ENCODE assay signal across 8 cellular contexts in the genomic region with DNA sequence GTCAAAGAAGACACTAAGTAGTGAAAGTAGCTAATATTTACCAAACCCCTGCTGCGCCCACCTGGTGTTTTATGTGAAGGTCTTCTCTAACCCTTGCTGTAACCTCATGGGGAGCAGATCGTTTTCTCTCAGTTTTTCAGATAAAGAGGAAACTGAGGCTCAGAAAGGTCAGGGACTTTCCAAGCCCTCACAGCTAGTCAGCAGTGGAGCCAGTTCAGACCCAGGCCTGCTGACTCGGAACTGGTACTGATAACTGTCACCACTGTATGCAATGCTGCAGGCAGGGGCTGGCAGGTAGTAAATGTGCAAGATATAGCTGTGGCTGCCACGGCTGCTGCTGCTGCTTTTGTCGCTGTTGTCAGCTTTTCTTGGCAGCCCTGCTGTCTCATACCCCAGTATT.
DNase-seq lines count a peak whose midpoint lies in the region; ATAC-seq and TF ChIP-seq lines count a peak whose summit lies in the region.

No MANE protein-coding gene starts in this region.

- H3K27me3 ChIP-seq in colonic mucosa = no peaks in the 10 kb centered on the region

- H3K36me3 ChIP-seq in colonic mucosa = no peaks in the 10 kb centered on the region

- no peaks in the 10 kb centered on the region for H3K27me3 Mint-ChIP-seq in WTC11 (ENCODE audit: low read depth)

- intact Hi-C loops in colonic mucosa (cut with DNase I) = no loop called here

- peaks cover 84% of the 10 kb centered on the region for H3K4me1 Mint-ChIP-seq in WTC11

- no peaks in the 10 kb centered on the region for H3K9me3 ChIP-seq in colonic mucosa

- peak overlapping the region in 1 of 2 donors; percentile 48 for H3K9ac ChIP-seq in colonic mucosa (ENCODE audit: low read depth in 2 of 2, low read length in 2 of 2)

- CTCF ChIA-PET in WTC11 (lab: Charles Lee) = interaction anchor here (0.6 to 2.3 kb wide), 8 partner anchors 10 to 184 kb away, joined by 3 to 10 read pairs (median 4); no protein-coding TSS in a partner anchor

- H3K36me3 Mint-ChIP-seq in WTC11 = no peaks in the 10 kb centered on the region

- no peaks in the 10 kb centered on the region for H3K9me3 Mint-ChIP-seq in WTC11

- DNase-seq in colonic mucosa (no peak), WTC11 (ENCODE audit: low spot score) (no peak), AG20443 (ENCODE audit: low spot score) (no peak), cerebellar nuclear complex (lab: John Stamatoyannopoulos, UW) (no peak)
- peak; percentile 64 for DNase-seq in stimulated activated CD8-positive, alpha-beta memory T cell treated with anti-CD3 and anti-CD28 coated beads, Interleukin-4, amount 100 ng/mL, for 48 hours

- H3K27ac ChIP-seq in colonic mucosa = peak overlapping the region; percentile 98

- no peak overlapping the region for H3K27ac Mint-ChIP-seq in WTC11

- H3K4me3 Mint-ChIP-seq in WTC11 = no peak overlapping the region

- peak; percentile 31 for ATAC-seq in GM19395 (IDR thresholded peaks at IDR 0.05; ENCODE audit: unreplicated experiment)
- ATAC-seq in HG03432 (IDR thresholded peaks at IDR 0.05; ENCODE audit: unreplicated experiment) = peak; percentile 15
- ATAC-seq in WTC11 = no peak
- ATAC-seq in HG02938 (IDR thresholded peaks at IDR 0.05; ENCODE audit: unreplicated experiment) = no peak

- no peak overlapping the region for H3K4me3 ChIP-seq in colonic mucosa

- H3K4me1 ChIP-seq in colonic mucosa = peaks cover 30% of the 10 kb centered on the region

- POLR2A ChIA-PET in WTC11 (lab: Charles Lee) = no interaction called here

- TF ChIP-seq CTCF in colonic mucosa (IDR thresholded peaks at IDR 0.05) (no peak), WTC11 (IDR thresholded peaks at IDR 0.05) (no peak)

TF ChIP-seq in WTC11, 78 proteins besides CTCF, POLR2A, EP300 and RAD21:
- no peak for TF ChIP-seq TEAD1 (CRISPR knock-in tag; IDR thresholded peaks at IDR 0.05)
TF ChIP-seq in WTC11: peak in this region for 0.

Comparison
In these comparisons a context has a peak if more than half of its experiments do, and no peak if none do; other contexts are left out.
1. ATAC-seq: peak in GM19395 (single experiment) and HG03432 (single experiment); none in WTC11 (single experiment) and HG02938 (single experiment).